In the genomic region with DNA sequence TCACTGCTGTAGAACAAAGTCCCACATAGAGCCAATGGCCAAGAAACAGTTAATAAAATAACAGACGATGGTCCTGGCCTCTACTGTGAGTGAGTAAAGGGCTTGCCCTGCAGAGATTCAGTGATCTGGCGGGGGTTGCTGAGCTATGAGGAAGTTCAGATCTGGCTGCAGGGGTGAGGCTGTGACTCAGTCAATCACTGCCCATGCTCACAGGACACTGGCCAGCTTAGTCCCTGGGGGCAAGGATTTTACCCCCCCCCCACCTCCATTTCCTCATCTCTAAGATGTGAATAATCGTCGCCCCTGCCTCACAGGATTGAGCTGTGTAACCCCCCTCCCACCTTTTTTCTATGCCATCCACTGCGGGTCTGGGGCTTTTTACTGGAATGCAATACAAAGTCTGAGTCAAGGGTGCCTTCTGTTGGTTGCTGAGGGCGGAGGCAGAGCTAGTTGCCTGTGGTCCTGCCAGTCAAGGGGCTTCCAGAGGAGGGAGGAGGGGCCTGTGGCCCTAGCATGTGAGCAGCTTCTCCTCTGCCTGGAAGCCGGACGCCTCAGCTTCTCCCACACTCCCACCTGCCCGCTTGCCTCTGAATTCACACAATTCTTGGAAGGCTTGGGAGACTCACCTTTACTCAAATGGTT, we compare ENCODE assay signal across 8 cellular contexts. TPM values are rescaled to one million over a fixed set of nuclear protein-coding genes. Genes with fewer than 3 reads are reported as not detected.
DNase-seq lines count a peak whose midpoint lies in the region; ATAC-seq and TF ChIP-seq lines count a peak whose summit lies in the region.
"Not testable (repeated sequence)": the region's sequence is repeated elsewhere in the genome, so short reads cannot be mapped to it uniquely, and the experiment has no call there.

No MANE protein-coding gene starts in this region.

- not testable (repeated sequence) for H3K36me3 Mint-ChIP-seq in GM23338 (ENCODE audit: low read depth); activated T-cell treated with anti-CD3 and anti-CD28 coated beads, Interleukin-2, amount 50 U/mL, for 24 hours (ENCODE audit: low read depth)

- H3K79me2 ChIP-seq in GM23338 (replicated peaks; ENCODE audit: insufficient read depth), result not testable (repeated sequence)

- H3K27ac ChIP-seq in GM23338 (ENCODE audit: low read depth); body of pancreas; heart right ventricle; lower lobe of right lung; upper lobe of right lung: not testable (repeated sequence)

- not testable (repeated sequence) for H3K4me3 Mint-ChIP-seq in GM23338; activated T-cell treated with anti-CD3 and anti-CD28 coated beads, Interleukin-2, amount 50 U/mL, for 24 hours

- not testable (repeated sequence) for DNase-seq in GM23338 (ENCODE audit: low spot score); lower lobe of right lung
- DNase-seq in activated T-cell treated with anti-CD3 and anti-CD28 coated beads, Interleukin-2, amount 50 U/mL, for 24 hours, result peak; percentile 26
- DNase-seq in body of pancreas (peak; percentile 4 to 27 (median 9)), heart right ventricle (peak; percentile 6 to 7), sciatic nerve (ENCODE audit: low spot score) (peak; percentile 43), upper lobe of right lung (peak; percentile 21)

- H3K36me3 ChIP-seq in GM23338 (ENCODE audit: insufficient read depth); body of pancreas (replicated peaks in 1 of 2; ENCODE audit: insufficient read depth in 1 of 2, low read depth in 2 of 2); heart right ventricle; lower lobe of right lung; upper lobe of right lung: not testable (repeated sequence)

- not testable (repeated sequence) for H3K9me3 ChIP-seq in body of pancreas, heart right ventricle, lower lobe of right lung, upper lobe of right lung

- H3K9me3 Mint-ChIP-seq in GM23338; activated T-cell treated with anti-CD3 and anti-CD28 coated beads, Interleukin-2, amount 50 U/mL, for 24 hours: not testable (repeated sequence)

- not testable (repeated sequence) for H3F3A ChIP-seq in GM23338 (replicated peaks; ENCODE audit: low read depth)

- not testable (repeated sequence) for H3K27ac Mint-ChIP-seq in GM23338; activated T-cell treated with anti-CD3 and anti-CD28 coated beads, Interleukin-2, amount 50 U/mL, for 24 hours

- H3K4me2 ChIP-seq in GM23338, result not testable (repeated sequence)

- 21% methylated on average over 2 of the region's 9 CpGs; no CpG with 5 or more reads in 1 of the 2 donors for WGBS in body of pancreas, 2 donors
- 15 to 25% methylated on average over 2 of the region's 9 CpGs for WGBS in heart right ventricle, 2 donors

- H4K20me1 ChIP-seq in GM23338 (replicated peaks; ENCODE audit: insufficient read depth), result not testable (repeated sequence)

- intact Hi-C loops in body of pancreas (cut with DNase I); heart right ventricle (cut with DNase I); lower lobe of right lung (cut with DNase I); sciatic nerve (cut with DNase I); upper lobe of right lung (cut with DNase I): not testable (repeated sequence)

- not testable (repeated sequence) for TF ChIP-seq POLR2A in body of pancreas (IDR thresholded peaks at IDR 0.05)

- ATAC-seq in GM23338 (peak; percentile 78), SK-N-SH treated with all-trans-retinoic acid at 6 μM for 48 hours (peak; percentile 54), body of pancreas (peak; percentile 18), heart right ventricle (peak in 6 of 8 donors; percentile 18 to 51 (median 31)), lower lobe of right lung (peak; percentile 53 to 54), sciatic nerve (peak; percentile 8), upper lobe of right lung (peak; percentile 56)

- TF ChIP-seq CTCF in GM23338 (conservative IDR thresholded peaks at IDR 0.05; ENCODE audit: low read depth in 2 of 2); body of pancreas (IDR thresholded peaks at IDR 0.05); heart right ventricle (IDR thresholded peaks at IDR 0.05); lower lobe of right lung (IDR thresholded peaks at IDR 0.05); upper lobe of right lung (IDR thresholded peaks at IDR 0.05): not testable (repeated sequence)

- not testable (repeated sequence) for H3K27me3 ChIP-seq in GM23338 (ENCODE audit: insufficient read depth); body of pancreas; heart right ventricle; lower lobe of right lung (ENCODE audit: low read depth); upper lobe of right lung

- H3K27me3 Mint-ChIP-seq in GM23338 (ENCODE audit: insufficient read depth, low read depth, poor library complexity); activated T-cell treated with anti-CD3 and anti-CD28 coated beads, Interleukin-2, amount 50 U/mL, for 24 hours: not testable (repeated sequence)

- not testable (repeated sequence) for H3K9me2 ChIP-seq in GM23338 (ENCODE audit: insufficient read depth)

- H3K4me1 Mint-ChIP-seq in GM23338; activated T-cell treated with anti-CD3 and anti-CD28 coated beads, Interleukin-2, amount 50 U/mL, for 24 hours (ENCODE audit: low read depth): not testable (repeated sequence)

- not testable (repeated sequence) for H3K4me1 ChIP-seq in GM23338 (ENCODE audit: insufficient read depth); body of pancreas; heart right ventricle; lower lobe of right lung; upper lobe of right lung

- not testable (repeated sequence) for H2AFZ ChIP-seq in GM23338

- not testable (repeated sequence) for H3K4me3 ChIP-seq in GM23338, body of pancreas, heart right ventricle, lower lobe of right lung, upper lobe of right lung

RNA-seq across cellular contexts. Expression of a gene that starts 8.1 kb away (rescaled TPM):
- 2.8 and 11.2 TPM in 2 replicates for total RNA-seq in GM23338 (2014; rRNA removed; shearing (Covaris generic))
- polyA plus RNA-seq in GM23338 (2016; fragmentation: Nextera tagmentation; extraction: Ambion mirVana) (17.4 and 19.5 TPM in 2 replicates), heart right ventricle (10 to 100 TPM in 1 of 2 donors, 1 to 10 TPM in 1; 9.8 to 35.0 TPM)
- total RNA-seq in body of pancreas (10 to 100 TPM in 1 of 2 donors, 1 to 10 TPM in 1; 5.7 to 63.3 TPM), heart right ventricle (10 to 100 TPM in 2 of 10 donors, 1 to 10 TPM in 7, under 1 TPM in 1; 0.59 to 14.5 (median 5.9) TPM), lower lobe of right lung (23.1 TPM), sciatic nerve (21.0 TPM), upper lobe of right lung (10.6 TPM)

RNA-seq across cellular contexts. Expression of a gene that starts 13.5 kb away (rescaled TPM):
- total RNA-seq in GM23338 (2014; rRNA removed; shearing (Covaris generic)), result 27.3 and 29.5 TPM in 2 replicates
- polyA plus RNA-seq in GM23338 (2016; fragmentation: Nextera tagmentation; extraction: Ambion mirVana), result 97.5 and 112 TPM in 2 replicates
- 10 to 100 TPM; 41.5 to 65.3 TPM for total RNA-seq in body of pancreas
- total RNA-seq in heart right ventricle, result 10 to 100 TPM in 8 of 10 donors, 1 to 10 TPM in 2; 8.3 to 29.0 (median 17.7) TPM
- 10 to 100 TPM; 56.6 to 57.8 TPM for polyA plus RNA-seq in heart right ventricle
- total RNA-seq in lower lobe of right lung, result 28.6 TPM
- 18.5 TPM for total RNA-seq in sciatic nerve
- 49.4 TPM for total RNA-seq in upper lobe of right lung

RNA-seq across cellular contexts. Expression of a gene that starts 13.7 kb away (rescaled TPM):
- total RNA-seq in GM23338 (2014; rRNA removed; shearing (Covaris generic)), result 335 and 350 TPM in 2 replicates
- polyA plus RNA-seq in GM23338 (2016; fragmentation: Nextera tagmentation; extraction: Ambion mirVana), result 659 and 682 TPM in 2 replicates
- total RNA-seq in body of pancreas, result 10 to 100 TPM; 47.5 to 54.7 TPM
- total RNA-seq in heart right ventricle, result 10 to 100 TPM; 38.2 to 74.4 (median 55.8) TPM
- 100 to 1,000 TPM; 193 to 226 TPM for polyA plus RNA-seq in heart right ventricle
- total RNA-seq in lower lobe of right lung, result 51.7 TPM
- total RNA-seq in sciatic nerve, result 26.9 TPM
- 59.3 TPM for total RNA-seq in upper lobe of right lung

RNA-seq across cellular contexts. Expression of a gene that starts 23.8 kb away (rescaled TPM):
- total RNA-seq in GM23338 (2014; rRNA removed; shearing (Covaris generic)), result 17.9 and 23.5 TPM in 2 replicates
- polyA plus RNA-seq in GM23338 (2016; fragmentation: Nextera tagmentation; extraction: Ambion mirVana) (10.2 and 13.8 TPM in 2 replicates), heart right ventricle (10 to 100 TPM; 11.5 to 15.3 TPM)
- total RNA-seq in body of pancreas (10 to 100 TPM in 1 of 2 donors, 1 to 10 TPM in 1; 8.2 to 17.4 TPM), heart right ventricle (10 to 100 TPM in 3 of 10 donors, 1 to 10 TPM in 7; 3.3 to 54.6 (median 5.5) TPM), lower lobe of right lung (76.3 TPM), sciatic nerve (41.2 TPM), upper lobe of right lung (70.0 TPM)

RNA-seq across cellular contexts. Expression of a gene that starts 41.1 kb away (rescaled TPM):
- total RNA-seq in GM23338 (2014; rRNA removed; shearing (Covaris generic)), result 2.2 and 7.6 TPM in 2 replicates
- polyA plus RNA-seq in GM23338 (2016; fragmentation: Nextera tagmentation; extraction: Ambion mirVana) (5.7 and 7.5 TPM in 2 replicates), heart right ventricle (1 to 10 TPM; 2.0 to 9.8 TPM)
- total RNA-seq in body of pancreas (1 to 10 TPM in 1 of 2 donors, under 1 TPM in 1; 0.33 to 3.1 TPM), heart right ventricle (1 to 10 TPM in 8 of 10 donors, not detected in 2; 2.5 to 8.2 (median 4.6) TPM), lower lobe of right lung (27.6 TPM), sciatic nerve (35.0 TPM), upper lobe of right lung (19.9 TPM)

Comparison
In these comparisons a context has a peak if more than half of its experiments do, and no peak if none do; other contexts are left out.
1. ATAC-seq: peak in every context shown above with its lines; median percentile 78 in GM23338; 56 in upper lobe of right lung; 54 in SK-N-SH treated with all-trans-retinoic acid at 6 μM for 48 hours; 54 in lower lobe of right lung; 31 in heart right ventricle; 18 in body of pancreas; 8 in sciatic nerve.